ENCODE assay signal across 8 cellular contexts in the genomic region with DNA sequence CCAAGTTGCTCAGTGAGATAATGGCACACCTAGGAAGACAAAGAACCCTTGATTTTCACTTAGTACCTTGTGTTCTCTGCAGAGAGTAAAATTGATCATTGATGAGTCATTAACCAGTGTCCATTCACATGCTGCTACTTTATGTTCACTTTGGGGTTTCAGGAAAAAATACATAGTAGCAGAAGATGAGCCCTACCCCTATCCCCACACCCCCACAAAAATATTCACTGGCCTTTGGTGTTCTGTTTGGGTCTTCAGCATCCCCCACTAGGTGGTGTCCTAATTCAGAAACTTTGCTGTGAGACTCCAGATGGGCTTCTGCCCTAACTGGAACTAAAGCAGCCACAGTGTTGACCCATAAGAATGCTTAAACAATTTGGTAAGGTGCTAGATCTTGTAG.
DNase-seq lines count a peak whose midpoint lies in the region; TF ChIP-seq lines count a peak whose summit lies in the region.

No MANE protein-coding gene starts in this region.

- H3K4me3 Mint-ChIP-seq in activated CD4-positive, alpha-beta T cell treated with anti-CD3 and anti-CD28 coated beads, Interleukin-2, amount 10 ng/mL, durations not matched to agents 7 days and 5 days = no peak overlapping the region
- H3K4me3 Mint-ChIP-seq in HFFc6 (no peak overlapping the region), nephron progenitor cell (no peak overlapping the region)
- no peak overlapping the region for H3K4me3 Mint-ChIP-seq in T-helper 2 cell treated with Interferon-gamma antibody and Interleukin-4, amounts not matched to agents 5 μg/mL and 100 μg/mL, for 36 hours

- H3K4me1 Mint-ChIP-seq in activated CD4-positive, alpha-beta T cell treated with anti-CD3 and anti-CD28 coated beads, Interleukin-2, amount 10 ng/mL, durations not matched to agents 7 days and 5 days = peaks cover 14% of the 10 kb centered on the region
- H3K4me1 Mint-ChIP-seq in HFFc6 (ENCODE audit: low read depth) (peaks cover 12% of the 10 kb centered on the region), nephron progenitor cell (peaks cover 25% of the 10 kb centered on the region)
- H3K4me1 Mint-ChIP-seq in T-helper 2 cell treated with Interferon-gamma antibody and Interleukin-4, amounts not matched to agents 5 μg/mL and 100 μg/mL, for 36 hours (ENCODE audit: low read depth) = peaks cover 17% of the 10 kb centered on the region

- H3K9me3 Mint-ChIP-seq in activated CD4-positive, alpha-beta T cell treated with anti-CD3 and anti-CD28 coated beads, Interleukin-2, amount 10 ng/mL, durations not matched to agents 7 days and 5 days = no peaks in the 10 kb centered on the region
- H3K9me3 Mint-ChIP-seq in HFFc6 = no peaks in the 10 kb centered on the region
- H3K9me3 Mint-ChIP-seq in nephron progenitor cell = no peaks in the 10 kb centered on the region
- no peaks in the 10 kb centered on the region for H3K9me3 Mint-ChIP-seq in T-helper 2 cell treated with Interferon-gamma antibody and Interleukin-4, amounts not matched to agents 5 μg/mL and 100 μg/mL, for 36 hours

- DNase-seq in activated CD4-positive, alpha-beta T cell treated with anti-CD3 and anti-CD28 coated beads, Interleukin-2, amount 10 ng/mL, durations not matched to agents 7 days and 5 days = peak; percentile 14
- no peak for DNase-seq in activated CD4-positive, alpha-beta T cell treated with anti-CD3 and anti-CD28 coated beads for 1 hour
- DNase-seq in HFFc6 (no peak), RWPE1 (ENCODE audit: low spot score) (peak; percentile 13), epithelial cell of prostate (ENCODE audit: low read depth, low spot score) (no peak), nephron progenitor cell (no peak), NCI-H226 (no peak)
- DNase-seq in T-helper 2 cell treated with Interferon-gamma antibody and Interleukin-4, amounts not matched to agents 5 μg/mL and 100 μg/mL, for 36 hours (ENCODE audit: low spot score) = no peak

- no peak overlapping the region for H3K27ac Mint-ChIP-seq in activated CD4-positive, alpha-beta T cell treated with anti-CD3 and anti-CD28 coated beads, Interleukin-2, amount 10 ng/mL, durations not matched to agents 7 days and 5 days
- H3K27ac Mint-ChIP-seq in HFFc6 (no peak overlapping the region; the same call in 1 of the 2 replicates), nephron progenitor cell (no peak overlapping the region)
- no peak overlapping the region for H3K27ac Mint-ChIP-seq in T-helper 2 cell treated with Interferon-gamma antibody and Interleukin-4, amounts not matched to agents 5 μg/mL and 100 μg/mL, for 36 hours

- POLR2A ChIA-PET in activated CD4-positive, alpha-beta T cell treated with anti-CD3 and anti-CD28 coated beads, Interleukin-2, amount 10 ng/mL, durations not matched to agents 7 days and 5 days (lab: Charles Lee) = no interaction called here
- POLR2A ChIA-PET in RWPE1 (lab: Yijun Ruan, JAX; ENCODE audit: low non-redundant PET) = no interaction called here

- H3K27me3 Mint-ChIP-seq in activated CD4-positive, alpha-beta T cell treated with anti-CD3 and anti-CD28 coated beads, Interleukin-2, amount 10 ng/mL, durations not matched to agents 7 days and 5 days = no peaks in the 10 kb centered on the region
- H3K27me3 Mint-ChIP-seq in HFFc6 (ENCODE audit: insufficient read depth) (no peaks in the 10 kb centered on the region), nephron progenitor cell (ENCODE audit: low read depth, poor library complexity) (no peaks in the 10 kb centered on the region)
- H3K27me3 Mint-ChIP-seq in T-helper 2 cell treated with Interferon-gamma antibody and Interleukin-4, amounts not matched to agents 5 μg/mL and 100 μg/mL, for 36 hours (ENCODE audit: low read depth) = no peaks in the 10 kb centered on the region

- CTCF ChIA-PET in activated CD4-positive, alpha-beta T cell treated with anti-CD3 and anti-CD28 coated beads, Interleukin-2, amount 10 ng/mL, durations not matched to agents 7 days and 5 days (lab: Charles Lee) = interaction anchor here (0.9 kb wide), 1 partner anchor 73 kb away, joined by 4 read pairs; no protein-coding TSS in a partner anchor
- CTCF ChIA-PET in RWPE1 (lab: Yijun Ruan, JAX) = no interaction called here

- TF ChIP-seq CTCF in HFFc6 (IDR thresholded peaks at IDR 0.05) (peak; percentile 81), RWPE1 (conservative IDR thresholded peaks at IDR 0.05; ENCODE audit: low read depth) (no peak; the same call in 1 of the 2 replicates), nephron progenitor cell (IDR thresholded peaks at IDR 0.05) (peak; percentile 53)

- H3K36me3 Mint-ChIP-seq in activated CD4-positive, alpha-beta T cell treated with anti-CD3 and anti-CD28 coated beads, Interleukin-2, amount 10 ng/mL, durations not matched to agents 7 days and 5 days (ENCODE audit: low read depth) = peaks cover 8% of the 10 kb centered on the region
- H3K36me3 Mint-ChIP-seq in HFFc6 (ENCODE audit: low read depth) (peaks cover 9% of the 10 kb centered on the region; the same call in 1 of the 2 replicates), nephron progenitor cell (ENCODE audit: low read depth) (peaks cover 14% of the 10 kb centered on the region)
- peaks cover 8% of the 10 kb centered on the region for H3K36me3 Mint-ChIP-seq in T-helper 2 cell treated with Interferon-gamma antibody and Interleukin-4, amounts not matched to agents 5 μg/mL and 100 μg/mL, for 36 hours (ENCODE audit: low read depth)

- H3K27ac ChIP-seq in RWPE1 = no peak overlapping the region
- peak overlapping the region; percentile 54 for H3K27ac ChIP-seq in epithelial cell of prostate

Comparison
In these comparisons a context has a peak if more than half of its experiments do, and no peak if none do; other contexts are left out.
1. DNase-seq: peak in activated CD4-positive, alpha-beta T cell treated with anti-CD3 and anti-CD28 coated beads, Interleukin-2, amount 10 ng/mL, durations not matched to agents 7 days and 5 days (single experiment) and RWPE1 (single experiment); none in activated CD4-positive, alpha-beta T cell treated with anti-CD3 and anti-CD28 coated beads for 1 hour (single experiment), HFFc6 (single experiment), epithelial cell of prostate (single experiment), nephron progenitor cell (single experiment), NCI-H226 (single experiment) and T-helper 2 cell treated with Interferon-gamma antibody and Interleukin-4, amounts not matched to agents 5 μg/mL and 100 μg/mL, for 36 hours (single experiment).